1 cellular context compared by ENCODE assay signal in the genomic region with DNA sequence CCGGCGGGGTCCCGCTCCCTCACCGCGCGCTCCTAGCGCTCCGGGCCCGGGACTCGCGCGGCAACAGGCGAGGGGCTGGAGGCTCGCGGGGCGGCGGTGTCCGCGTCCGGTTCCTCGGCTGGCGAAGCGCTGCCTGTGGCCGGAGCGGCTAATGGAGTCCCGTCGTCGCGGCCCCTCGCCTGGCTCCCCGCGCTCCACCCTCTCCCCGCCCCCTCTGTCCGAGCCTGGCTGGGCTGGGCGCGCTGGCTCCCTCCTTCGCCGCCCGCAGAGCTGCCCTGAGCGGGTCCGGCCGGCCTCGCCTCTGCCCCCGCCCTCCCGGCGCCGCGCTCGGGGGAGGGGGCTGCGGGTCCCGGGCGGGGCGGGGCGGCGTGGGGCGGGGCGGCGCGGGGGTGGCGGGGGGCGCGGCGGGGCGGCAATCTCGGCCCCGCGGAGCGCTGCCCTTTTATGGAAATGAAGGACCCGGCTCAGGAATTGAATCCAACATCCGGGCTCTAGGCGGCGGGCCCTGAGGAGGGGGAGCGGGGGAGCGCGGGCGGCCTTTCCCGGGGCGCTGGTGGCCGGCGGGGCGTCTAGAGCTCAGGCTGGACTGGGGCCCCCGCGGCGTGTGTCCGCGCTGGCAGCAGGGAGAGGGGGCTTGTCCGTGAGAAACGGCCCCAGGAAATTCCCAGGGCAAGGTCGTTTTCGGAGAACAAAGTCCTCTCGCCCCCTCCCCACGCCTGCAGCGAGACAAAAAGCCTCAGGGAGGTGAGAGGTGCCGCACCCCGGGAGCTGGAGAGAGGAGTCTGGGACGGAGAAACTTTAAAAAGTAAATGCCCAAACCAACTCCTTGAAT.
TF ChIP-seq lines count a peak whose summit lies in the region.

A gene with protein sequence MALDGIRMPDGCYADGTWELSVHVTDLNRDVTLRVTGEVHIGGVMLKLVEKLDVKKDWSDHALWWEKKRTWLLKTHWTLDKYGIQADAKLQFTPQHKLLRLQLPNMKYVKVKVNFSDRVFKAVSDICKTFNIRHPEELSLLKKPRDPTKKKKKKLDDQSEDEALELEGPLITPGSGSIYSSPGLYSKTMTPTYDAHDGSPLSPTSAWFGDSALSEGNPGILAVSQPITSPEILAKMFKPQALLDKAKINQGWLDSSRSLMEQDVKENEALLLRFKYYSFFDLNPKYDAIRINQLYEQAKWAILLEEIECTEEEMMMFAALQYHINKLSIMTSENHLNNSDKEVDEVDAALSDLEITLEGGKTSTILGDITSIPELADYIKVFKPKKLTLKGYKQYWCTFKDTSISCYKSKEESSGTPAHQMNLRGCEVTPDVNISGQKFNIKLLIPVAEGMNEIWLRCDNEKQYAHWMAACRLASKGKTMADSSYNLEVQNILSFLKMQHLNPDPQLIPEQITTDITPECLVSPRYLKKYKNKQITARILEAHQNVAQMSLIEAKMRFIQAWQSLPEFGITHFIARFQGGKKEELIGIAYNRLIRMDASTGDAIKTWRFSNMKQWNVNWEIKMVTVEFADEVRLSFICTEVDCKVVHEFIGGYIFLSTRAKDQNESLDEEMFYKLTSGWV (minus strand): TSS at position 153 of the 832 bp plus-strand sequence. CDS start 482 bp downstream, outside the sequence.

TF ChIP-seq in HEK293, 187 proteins besides CTCF, POLR2A, EP300 and RAD21 (continued from another document and continues in another):
- TF ChIP-seq, protein P1, sequence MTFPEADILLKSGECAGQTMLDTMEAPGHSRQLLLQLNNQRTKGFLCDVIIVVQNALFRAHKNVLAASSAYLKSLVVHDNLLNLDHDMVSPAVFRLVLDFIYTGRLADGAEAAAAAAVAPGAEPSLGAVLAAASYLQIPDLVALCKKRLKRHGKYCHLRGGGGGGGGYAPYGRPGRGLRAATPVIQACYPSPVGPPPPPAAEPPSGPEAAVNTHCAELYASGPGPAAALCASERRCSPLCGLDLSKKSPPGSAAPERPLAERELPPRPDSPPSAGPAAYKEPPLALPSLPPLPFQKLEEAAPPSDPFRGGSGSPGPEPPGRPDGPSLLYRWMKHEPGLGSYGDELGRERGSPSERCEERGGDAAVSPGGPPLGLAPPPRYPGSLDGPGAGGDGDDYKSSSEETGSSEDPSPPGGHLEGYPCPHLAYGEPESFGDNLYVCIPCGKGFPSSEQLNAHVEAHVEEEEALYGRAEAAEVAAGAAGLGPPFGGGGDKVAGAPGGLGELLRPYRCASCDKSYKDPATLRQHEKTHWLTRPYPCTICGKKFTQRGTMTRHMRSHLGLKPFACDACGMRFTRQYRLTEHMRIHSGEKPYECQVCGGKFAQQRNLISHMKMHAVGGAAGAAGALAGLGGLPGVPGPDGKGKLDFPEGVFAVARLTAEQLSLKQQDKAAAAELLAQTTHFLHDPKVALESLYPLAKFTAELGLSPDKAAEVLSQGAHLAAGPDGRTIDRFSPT (tag by site-specific recombination; IDR thresholded peaks at IDR 0.05): no peak
- TF ChIP-seq ZNF664 (tag by site-specific recombination; IDR thresholded peaks at IDR 0.05) (no peak), ZNF747 (tag by site-specific recombination; IDR thresholded peaks at IDR 0.05) (no peak), ZNF837 (tag by site-specific recombination; IDR thresholded peaks at IDR 0.05) (no peak), ZBTB1 (tag by site-specific recombination; IDR thresholded peaks at IDR 0.05) (no peak), ZBTB17 (tag by site-specific recombination; IDR thresholded peaks at IDR 0.05) (no peak), GLIS2 (tag by site-specific recombination; IDR thresholded peaks at IDR 0.05) (peak; percentile 56), ZNF768 (tag by site-specific recombination; IDR thresholded peaks at IDR 0.05) (no peak), ZNF621 (tag by site-specific recombination; IDR thresholded peaks at IDR 0.05) (no peak), ZNF26 (tag by site-specific recombination; IDR thresholded peaks at IDR 0.05) (no peak), ZNF19 (tag by site-specific recombination; IDR thresholded peaks at IDR 0.05; ENCODE audit: low read depth) (no peak), ZNF341 (tag by site-specific recombination; IDR thresholded peaks at IDR 0.05; ENCODE audit: low read depth) (no peak; the same call in 1 of the 2 replicates), KLF8 (tag by site-specific recombination; IDR thresholded peaks at IDR 0.05) (0 out of 2 replicates have a peak, but pooled peaks have one; percentile 17), ZNF426 (tag by site-specific recombination; IDR thresholded peaks at IDR 0.05) (no peak), GFI1B (tag by site-specific recombination; IDR thresholded peaks at IDR 0.05) (no peak), ZNF623 (tag by site-specific recombination; IDR thresholded peaks at IDR 0.05) (no peak), ZBTB48 (tag by site-specific recombination; IDR thresholded peaks at IDR 0.05) (no peak), GLIS1 (tag by site-specific recombination; IDR thresholded peaks at IDR 0.05) (no peak), ZSCAN5A (tag by site-specific recombination; IDR thresholded peaks at IDR 0.05) (no peak), IKZF3 (tag by site-specific recombination; IDR thresholded peaks at IDR 0.05) (no peak), GLI2 (tag by site-specific recombination; IDR thresholded peaks at IDR 0.05; ENCODE audit: borderline replicate concordance, low read depth) (no peak), ZNF701 (tag by site-specific recombination; IDR thresholded peaks at IDR 0.05) (no peak), ZNF10 (tag by site-specific recombination; IDR thresholded peaks at IDR 0.05) (no peak), SALL2 (tag by site-specific recombination; IDR thresholded peaks at IDR 0.05; ENCODE audit: borderline replicate concordance) (no peak), ZNF423 (tag by site-specific recombination; IDR thresholded peaks at IDR 0.05) (peak; percentile 17; the same call in 1 of the 2 replicates), ZNF610 (tag by site-specific recombination; IDR thresholded peaks at IDR 0.05; ENCODE audit: borderline replicate concordance) (no peak), ZSCAN30 (tag by site-specific recombination; IDR thresholded peaks at IDR 0.05) (peak; percentile 33; the same call in 1 of the 2 replicates), ZNF529 (tag by site-specific recombination; IDR thresholded peaks at IDR 0.05; ENCODE audit: insufficient replicate concordance) (no peak), ZEB2 (tag by site-specific recombination; IDR thresholded peaks at IDR 0.05) (0 out of 2 replicates have a peak, but pooled peaks have one; percentile 26), PRDM1 (tag by site-specific recombination; IDR thresholded peaks at IDR 0.05) (peak; percentile 25; the same call in 1 of the 2 replicates), ZNF792 (tag by site-specific recombination; IDR thresholded peaks at IDR 0.05) (no peak), MEIS1 (CRISPR knock-in tag; IDR thresholded peaks at IDR 0.05; ENCODE audit: borderline replicate concordance) (no peak)
- TF ChIP-seq, protein P2, sequence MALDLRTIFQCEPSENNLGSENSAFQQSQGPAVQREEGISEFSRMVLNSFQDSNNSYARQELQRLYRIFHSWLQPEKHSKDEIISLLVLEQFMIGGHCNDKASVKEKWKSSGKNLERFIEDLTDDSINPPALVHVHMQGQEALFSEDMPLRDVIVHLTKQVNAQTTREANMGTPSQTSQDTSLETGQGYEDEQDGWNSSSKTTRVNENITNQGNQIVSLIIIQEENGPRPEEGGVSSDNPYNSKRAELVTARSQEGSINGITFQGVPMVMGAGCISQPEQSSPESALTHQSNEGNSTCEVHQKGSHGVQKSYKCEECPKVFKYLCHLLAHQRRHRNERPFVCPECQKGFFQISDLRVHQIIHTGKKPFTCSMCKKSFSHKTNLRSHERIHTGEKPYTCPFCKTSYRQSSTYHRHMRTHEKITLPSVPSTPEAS (tag by site-specific recombination; IDR thresholded peaks at IDR 0.05): no peak
- TF ChIP-seq, protein P3, sequence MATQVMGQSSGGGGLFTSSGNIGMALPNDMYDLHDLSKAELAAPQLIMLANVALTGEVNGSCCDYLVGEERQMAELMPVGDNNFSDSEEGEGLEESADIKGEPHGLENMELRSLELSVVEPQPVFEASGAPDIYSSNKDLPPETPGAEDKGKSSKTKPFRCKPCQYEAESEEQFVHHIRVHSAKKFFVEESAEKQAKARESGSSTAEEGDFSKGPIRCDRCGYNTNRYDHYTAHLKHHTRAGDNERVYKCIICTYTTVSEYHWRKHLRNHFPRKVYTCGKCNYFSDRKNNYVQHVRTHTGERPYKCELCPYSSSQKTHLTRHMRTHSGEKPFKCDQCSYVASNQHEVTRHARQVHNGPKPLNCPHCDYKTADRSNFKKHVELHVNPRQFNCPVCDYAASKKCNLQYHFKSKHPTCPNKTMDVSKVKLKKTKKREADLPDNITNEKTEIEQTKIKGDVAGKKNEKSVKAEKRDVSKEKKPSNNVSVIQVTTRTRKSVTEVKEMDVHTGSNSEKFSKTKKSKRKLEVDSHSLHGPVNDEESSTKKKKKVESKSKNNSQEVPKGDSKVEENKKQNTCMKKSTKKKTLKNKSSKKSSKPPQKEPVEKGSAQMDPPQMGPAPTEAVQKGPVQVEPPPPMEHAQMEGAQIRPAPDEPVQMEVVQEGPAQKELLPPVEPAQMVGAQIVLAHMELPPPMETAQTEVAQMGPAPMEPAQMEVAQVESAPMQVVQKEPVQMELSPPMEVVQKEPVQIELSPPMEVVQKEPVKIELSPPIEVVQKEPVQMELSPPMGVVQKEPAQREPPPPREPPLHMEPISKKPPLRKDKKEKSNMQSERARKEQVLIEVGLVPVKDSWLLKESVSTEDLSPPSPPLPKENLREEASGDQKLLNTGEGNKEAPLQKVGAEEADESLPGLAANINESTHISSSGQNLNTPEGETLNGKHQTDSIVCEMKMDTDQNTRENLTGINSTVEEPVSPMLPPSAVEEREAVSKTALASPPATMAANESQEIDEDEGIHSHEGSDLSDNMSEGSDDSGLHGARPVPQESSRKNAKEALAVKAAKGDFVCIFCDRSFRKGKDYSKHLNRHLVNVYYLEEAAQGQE (tag by site-specific recombination; IDR thresholded peaks at IDR 0.05): peak; percentile 14; the same call in 1 of the 2 replicates
- TF ChIP-seq, protein P4, sequence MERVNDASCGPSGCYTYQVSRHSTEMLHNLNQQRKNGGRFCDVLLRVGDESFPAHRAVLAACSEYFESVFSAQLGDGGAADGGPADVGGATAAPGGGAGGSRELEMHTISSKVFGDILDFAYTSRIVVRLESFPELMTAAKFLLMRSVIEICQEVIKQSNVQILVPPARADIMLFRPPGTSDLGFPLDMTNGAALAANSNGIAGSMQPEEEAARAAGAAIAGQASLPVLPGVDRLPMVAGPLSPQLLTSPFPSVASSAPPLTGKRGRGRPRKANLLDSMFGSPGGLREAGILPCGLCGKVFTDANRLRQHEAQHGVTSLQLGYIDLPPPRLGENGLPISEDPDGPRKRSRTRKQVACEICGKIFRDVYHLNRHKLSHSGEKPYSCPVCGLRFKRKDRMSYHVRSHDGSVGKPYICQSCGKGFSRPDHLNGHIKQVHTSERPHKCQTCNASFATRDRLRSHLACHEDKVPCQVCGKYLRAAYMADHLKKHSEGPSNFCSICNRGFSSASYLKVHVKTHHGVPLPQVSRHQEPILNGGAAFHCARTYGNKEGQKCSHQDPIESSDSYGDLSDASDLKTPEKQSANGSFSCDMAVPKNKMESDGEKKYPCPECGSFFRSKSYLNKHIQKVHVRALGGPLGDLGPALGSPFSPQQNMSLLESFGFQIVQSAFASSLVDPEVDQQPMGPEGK (tag by site-specific recombination; IDR thresholded peaks at IDR 0.05): peak; percentile 71; the same call in 1 of the 2 replicates
- TF ChIP-seq, protein P5, sequence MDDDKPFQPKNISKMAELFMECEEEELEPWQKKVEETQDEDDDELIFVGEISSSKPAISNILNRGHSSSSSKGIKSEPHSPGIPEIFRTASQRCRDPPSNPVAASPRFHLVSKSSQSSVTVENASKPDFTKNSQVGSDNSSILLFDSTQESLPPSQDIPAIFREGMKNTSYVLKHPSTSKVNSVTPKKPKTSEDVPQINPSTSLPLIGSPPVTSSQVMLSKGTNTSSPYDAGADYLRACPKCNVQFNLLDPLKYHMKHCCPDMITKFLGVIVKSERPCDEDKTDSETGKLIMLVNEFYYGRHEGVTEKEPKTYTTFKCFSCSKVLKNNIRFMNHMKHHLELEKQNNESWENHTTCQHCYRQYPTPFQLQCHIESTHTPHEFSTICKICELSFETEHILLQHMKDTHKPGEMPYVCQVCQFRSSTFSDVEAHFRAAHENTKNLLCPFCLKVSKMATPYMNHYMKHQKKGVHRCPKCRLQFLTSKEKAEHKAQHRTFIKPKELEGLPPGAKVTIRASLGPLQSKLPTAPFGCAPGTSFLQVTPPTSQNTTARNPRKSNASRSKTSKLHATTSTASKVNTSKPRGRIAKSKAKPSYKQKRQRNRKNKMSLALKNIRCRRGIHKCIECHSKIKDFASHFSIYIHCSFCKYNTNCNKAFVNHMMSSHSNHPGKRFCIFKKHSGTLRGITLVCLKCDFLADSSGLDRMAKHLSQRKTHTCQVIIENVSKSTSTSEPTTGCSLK (tag by site-specific recombination; IDR thresholded peaks at IDR 0.05): no peak
- TF ChIP-seq, protein P6, sequence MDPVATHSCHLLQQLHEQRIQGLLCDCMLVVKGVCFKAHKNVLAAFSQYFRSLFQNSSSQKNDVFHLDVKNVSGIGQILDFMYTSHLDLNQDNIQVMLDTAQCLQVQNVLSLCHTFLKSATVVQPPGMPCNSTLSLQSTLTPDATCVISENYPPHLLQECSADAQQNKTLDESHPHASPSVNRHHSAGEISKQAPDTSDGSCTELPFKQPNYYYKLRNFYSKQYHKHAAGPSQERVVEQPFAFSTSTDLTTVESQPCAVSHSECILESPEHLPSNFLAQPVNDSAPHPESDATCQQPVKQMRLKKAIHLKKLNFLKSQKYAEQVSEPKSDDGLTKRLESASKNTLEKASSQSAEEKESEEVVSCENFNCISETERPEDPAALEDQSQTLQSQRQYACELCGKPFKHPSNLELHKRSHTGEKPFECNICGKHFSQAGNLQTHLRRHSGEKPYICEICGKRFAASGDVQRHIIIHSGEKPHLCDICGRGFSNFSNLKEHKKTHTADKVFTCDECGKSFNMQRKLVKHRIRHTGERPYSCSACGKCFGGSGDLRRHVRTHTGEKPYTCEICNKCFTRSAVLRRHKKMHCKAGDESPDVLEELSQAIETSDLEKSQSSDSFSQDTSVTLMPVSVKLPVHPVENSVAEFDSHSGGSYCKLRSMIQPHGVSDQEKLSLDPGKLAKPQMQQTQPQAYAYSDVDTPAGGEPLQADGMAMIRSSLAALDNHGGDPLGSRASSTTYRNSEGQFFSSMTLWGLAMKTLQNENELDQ (tag by site-specific recombination; IDR thresholded peaks at IDR 0.05; ENCODE audit: low read depth): no peak
